Comparison of ENCODE assay signal across 1 cellular context in genomic region chr21:31913191-31913608, GRCh38.
TF ChIP-seq lines count a peak whose summit lies in the region.

No MANE protein-coding gene starts in this region.

TF ChIP-seq in IMR-90, 13 proteins besides CTCF, POLR2A, EP300 and RAD21 (continued from another document):
- TF ChIP-seq RCOR1 (IDR thresholded peaks at IDR 0.05; ENCODE audit: insufficient replicate concordance, low read length) (no peak), BHLHE40 (IDR thresholded peaks at IDR 0.05; ENCODE audit: low read depth, low read length) (no peak), MXI1 (IDR thresholded peaks at IDR 0.05; ENCODE audit: borderline replicate concordance, low read depth, low read length) (no peak), MAFK (IDR thresholded peaks at IDR 0.05; ENCODE audit: low read depth, low read length) (no peak), SMC3 (IDR thresholded peaks at IDR 0.05; ENCODE audit: low read depth, low read length) (no peak), ELK1 (IDR thresholded peaks at IDR 0.05; ENCODE audit: borderline replicate concordance, low read depth, low read length) (no peak), MAZ (IDR thresholded peaks at IDR 0.05; ENCODE audit: borderline replicate concordance, low read depth, low read length) (no peak), CHD1 (IDR thresholded peaks at IDR 0.05; ENCODE audit: low read depth, low read length) (no peak), FOS (IDR thresholded peaks at IDR 0.05; ENCODE audit: low read depth, low read length) (no peak), RFX5 (IDR thresholded peaks at IDR 0.05; ENCODE audit: low read depth, low read length) (no peak), NFE2L2 (IDR thresholded peaks at IDR 0.05; ENCODE audit: low read depth, low read length) (no peak), USF2 (IDR thresholded peaks at IDR 0.05; ENCODE audit: low read depth, low read length) (no peak)
